In genomic region chr17:41863074-41863843, GRCh38 we compare ENCODE assay signal across 2 cellular contexts.
TF ChIP-seq lines count a peak whose summit lies in the region.

No MANE protein-coding gene starts in this region.

TF ChIP-seq in SK-N-SH, 30 proteins besides CTCF, POLR2A, EP300 and RAD21 (continued from another document):
- TF ChIP-seq PBX3 (IDR thresholded peaks at IDR 0.05), result no peak
- no peak for TF ChIP-seq ZBTB33 (IDR thresholded peaks at IDR 0.05; ENCODE audit: borderline replicate concordance, low read depth)
- TF ChIP-seq IRF3 (IDR thresholded peaks at IDR 0.05; ENCODE audit: low read depth, low read length), result no peak
- TF ChIP-seq JUND (IDR thresholded peaks at IDR 0.05), result no peak
- no peak for TF ChIP-seq RFX5 (IDR thresholded peaks at IDR 0.05; ENCODE audit: low read length)
- TF ChIP-seq MAX (IDR thresholded peaks at IDR 0.05; ENCODE audit: low read depth), result no peak
- TF ChIP-seq FOXJ3 (CRISPR knock-in tag; IDR thresholded peaks at IDR 0.05), result no peak
- TF ChIP-seq RCOR1 (IDR thresholded peaks at IDR 0.05; ENCODE audit: low read length), result no peak
- TF ChIP-seq MEF2A (IDR thresholded peaks at IDR 0.05; ENCODE audit: borderline replicate concordance, low read depth), result no peak
- no peak for TF ChIP-seq SIN3A (IDR thresholded peaks at IDR 0.05; ENCODE audit: borderline replicate concordance, low read depth, low read length)
- no peak for TF ChIP-seq FOSL2 (IDR thresholded peaks at IDR 0.05; ENCODE audit: borderline replicate concordance, low read depth)

TF ChIP-seq in SK-N-SH treated with all-trans-retinoic acid at 6 μM for 48 hours, 23 proteins besides CTCF, POLR2A, EP300 and RAD21 (continued from another document):
- TF ChIP-seq PATZ1 (CRISPR knock-in tag; IDR thresholded peaks at IDR 0.05; ENCODE audit: borderline replicate concordance), result no peak
- TF ChIP-seq PPARA (CRISPR knock-in tag; IDR thresholded peaks at IDR 0.05; ENCODE audit: borderline replicate concordance), result no peak
- TF ChIP-seq ZNF8 (CRISPR knock-in tag; IDR thresholded peaks at IDR 0.05), result no peak
- TF ChIP-seq ZNF70 (CRISPR knock-in tag; IDR thresholded peaks at IDR 0.05), result no peak
- no peak for TF ChIP-seq GLIS3 (CRISPR knock-in tag; IDR thresholded peaks at IDR 0.05)
- no peak for TF ChIP-seq ZNF565 (CRISPR knock-in tag; conservative IDR thresholded peaks at IDR 0.05; ENCODE audit: low read depth)
- TF ChIP-seq ZFP30 (CRISPR knock-in tag; IDR thresholded peaks at IDR 0.05), result no peak
- no peak for TF ChIP-seq ARNTL (CRISPR knock-in tag; IDR thresholded peaks at IDR 0.05; ENCODE audit: borderline replicate concordance, low read depth)
- TF ChIP-seq POU6F1 (CRISPR knock-in tag; IDR thresholded peaks at IDR 0.05; ENCODE audit: borderline replicate concordance, low read depth), result no peak
- no peak for TF ChIP-seq TSHZ2 (CRISPR knock-in tag; IDR thresholded peaks at IDR 0.05)
- no peak for TF ChIP-seq OSR1 (CRISPR knock-in tag; IDR thresholded peaks at IDR 0.05)
- TF ChIP-seq CSRNP3 (CRISPR knock-in tag; IDR thresholded peaks at IDR 0.05), result no peak
- no peak for TF ChIP-seq TOX (CRISPR knock-in tag; IDR thresholded peaks at IDR 0.05; ENCODE audit: borderline replicate concordance)
- TF ChIP-seq TCF4 (CRISPR knock-in tag; IDR thresholded peaks at IDR 0.05; ENCODE audit: borderline replicate concordance), result no peak
- TF ChIP-seq ZFP3 (CRISPR knock-in tag; IDR thresholded peaks at IDR 0.05), result no peak
- TF ChIP-seq CSDC2 (CRISPR knock-in tag; IDR thresholded peaks at IDR 0.05), result no peak
- no peak for TF ChIP-seq ISL1 (CRISPR knock-in tag; IDR thresholded peaks at IDR 0.05)
